Comparison of ENCODE assay signal across 8 cellular contexts in the genomic region with DNA sequence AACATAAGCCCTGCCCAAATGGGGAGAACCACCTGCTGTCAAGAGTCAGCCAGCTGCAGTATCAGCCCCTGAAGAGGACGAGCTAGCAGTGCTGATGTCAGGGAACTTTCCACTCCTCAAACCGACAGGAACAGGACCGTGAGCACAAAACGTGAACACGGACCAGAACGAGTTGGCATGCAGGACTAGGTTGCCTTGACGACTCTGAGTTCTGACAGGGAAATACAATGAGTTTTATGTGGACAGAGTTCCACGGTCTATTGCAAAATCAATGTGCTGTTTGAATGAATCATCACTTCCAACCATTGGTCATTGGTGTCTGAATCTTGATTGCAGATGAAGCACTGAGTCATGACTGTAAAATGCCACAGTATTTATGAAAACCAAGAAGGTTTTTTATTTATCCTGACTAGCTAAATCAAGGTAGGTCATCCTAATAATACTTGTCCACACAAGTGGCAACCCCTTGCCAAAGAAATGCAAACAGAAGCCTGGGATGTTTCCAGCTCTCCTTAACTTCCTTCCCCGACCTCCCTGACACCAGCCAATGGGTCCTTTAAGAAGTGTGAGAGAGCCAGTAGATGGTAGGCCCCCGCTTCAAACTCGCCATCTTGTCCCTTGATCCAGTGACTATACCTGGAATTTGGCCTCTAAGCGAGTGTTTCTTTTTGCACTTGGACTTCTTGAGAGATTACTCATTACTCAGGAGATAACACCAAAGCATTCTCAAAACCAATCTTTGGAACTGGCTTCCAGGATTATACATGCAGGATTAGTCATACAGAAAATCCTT.
DNase-seq lines count a peak whose midpoint lies in the region; ATAC-seq and TF ChIP-seq lines count a peak whose summit lies in the region.

No MANE protein-coding gene starts in this region.

- H3K36me3 ChIP-seq in RWPE2 (ENCODE audit: low read depth) (no peaks in the 10 kb centered on the region), psoas muscle (ENCODE audit: insufficient read depth in 1 of 2, low read depth in 1 of 2) (no peaks in the 10 kb centered on the region)

- DNase-seq in activated CD4-positive, alpha-beta T cell treated with anti-CD3 and anti-CD28 coated beads for 48 hours, result peak; percentile 12
- no peak for DNase-seq in activated CD4-positive, alpha-beta T cell treated with anti-CD3 and anti-CD28 coated beads, Interleukin-2, amount 10 ng/mL, durations not matched to agents 7 days and 5 days
- DNase-seq in RWPE2 (ENCODE audit: low spot score) (peak; percentile 97), fibroblast of mammary gland (ENCODE audit: low read depth) (peak; percentile 100), psoas muscle (peak; percentile 73 to 83)

- TF ChIP-seq CTCF in RWPE2 (IDR thresholded peaks at IDR 0.05; ENCODE audit: poor library complexity, severe bottlenecking) (no peak), fibroblast of mammary gland (conservative IDR thresholded peaks at IDR 0.05; ENCODE audit: control insufficient read depth, insufficient read depth, low read depth, low read length) (no peak), psoas muscle (IDR thresholded peaks at IDR 0.05) (no peak)

- H3K27me3 ChIP-seq in RWPE2 (ENCODE audit: insufficient read depth, poor library complexity, severe bottlenecking), result no peaks in the 10 kb centered on the region
- H3K27me3 ChIP-seq in psoas muscle (ENCODE audit: insufficient read depth in 3 of 3, low read length in 2 of 3), result peaks cover 0 to 2% (median 0%) of the 10 kb centered on the region in 3 donors

- peak; percentile 66 for ATAC-seq in RWPE2 (ENCODE audit: low read depth)
- peak; percentile 68 to 88 (median 84) for ATAC-seq in psoas muscle
- ATAC-seq in GM19351 (IDR thresholded peaks at IDR 0.05; ENCODE audit: unreplicated experiment), result no peak
- ATAC-seq in HG03196 (IDR thresholded peaks at IDR 0.05; ENCODE audit: unreplicated experiment), result no peak
- ATAC-seq in GM18519 (IDR thresholded peaks at IDR 0.05; ENCODE audit: low FRiP score, unreplicated experiment), result no peak

- H3K4me1 ChIP-seq in RWPE2 (ENCODE audit: insufficient read depth, poor library complexity, severe bottlenecking) (peaks cover 42% of the 10 kb centered on the region), psoas muscle (no peaks in the 10 kb centered on the region)

- no peaks in the 10 kb centered on the region for H3K27me3 Mint-ChIP-seq in activated CD4-positive, alpha-beta T cell treated with anti-CD3 and anti-CD28 coated beads, Interleukin-2, amount 10 ng/mL, durations not matched to agents 7 days and 5 days

- POLR2A ChIA-PET in activated CD4-positive, alpha-beta T cell treated with anti-CD3 and anti-CD28 coated beads, Interleukin-2, amount 10 ng/mL, durations not matched to agents 7 days and 5 days (lab: Charles Lee), result no interaction called here

- CTCF ChIA-PET in activated CD4-positive, alpha-beta T cell treated with anti-CD3 and anti-CD28 coated beads, Interleukin-2, amount 10 ng/mL, durations not matched to agents 7 days and 5 days (lab: Charles Lee), result no interaction called here

- H3K9me3 ChIP-seq in RWPE2 (ENCODE audit: severe bottlenecking) (no peaks in the 10 kb centered on the region), psoas muscle (no peaks in the 10 kb centered on the region)

- H3K4me3 Mint-ChIP-seq in activated CD4-positive, alpha-beta T cell treated with anti-CD3 and anti-CD28 coated beads, Interleukin-2, amount 10 ng/mL, durations not matched to agents 7 days and 5 days, result no peak overlapping the region

- H3K27ac ChIP-seq in RWPE2 (ENCODE audit: poor library complexity, severe bottlenecking) (peak overlapping the region; percentile 100), psoas muscle (peak overlapping the region; percentile 65)

- no peaks in the 10 kb centered on the region for H3K9me3 Mint-ChIP-seq in activated CD4-positive, alpha-beta T cell treated with anti-CD3 and anti-CD28 coated beads, Interleukin-2, amount 10 ng/mL, durations not matched to agents 7 days and 5 days

- no peak overlapping the region for H3K27ac Mint-ChIP-seq in activated CD4-positive, alpha-beta T cell treated with anti-CD3 and anti-CD28 coated beads, Interleukin-2, amount 10 ng/mL, durations not matched to agents 7 days and 5 days

- H3K36me3 Mint-ChIP-seq in activated CD4-positive, alpha-beta T cell treated with anti-CD3 and anti-CD28 coated beads, Interleukin-2, amount 10 ng/mL, durations not matched to agents 7 days and 5 days (ENCODE audit: low read depth), result no peaks in the 10 kb centered on the region

- H3K4me3 ChIP-seq in RWPE2 (ENCODE audit: severe bottlenecking), result no peak overlapping the region
- peak overlapping the region; percentile 13 for H3K4me3 ChIP-seq in fibroblast of mammary gland (ENCODE audit: control insufficient read depth, low read depth, low read length)
- no peak overlapping the region for H3K4me3 ChIP-seq in psoas muscle

- WGBS in psoas muscle, 3 donors, result 35 to 39% (median 37%) methylated on average over 12 of the region's 12 CpGs

- intact Hi-C loops in psoas muscle (cut with DNase I), result no loop called here

- no peaks in the 10 kb centered on the region for H3K4me1 Mint-ChIP-seq in activated CD4-positive, alpha-beta T cell treated with anti-CD3 and anti-CD28 coated beads, Interleukin-2, amount 10 ng/mL, durations not matched to agents 7 days and 5 days

Comparison
In these comparisons a context has a peak if more than half of its experiments do, and no peak if none do; other contexts are left out.
1. ATAC-seq: peak in RWPE2 (single experiment) and psoas muscle (4 of 4); none in GM19351 (single experiment), HG03196 (single experiment) and GM18519 (single experiment).